Comparison of ENCODE assay signal across 22 cellular contexts in genomic region chr15:77675806-77676415, GRCh38. TPM values are rescaled to one million over a fixed set of nuclear protein-coding genes. Genes with fewer than 3 reads are reported as not detected.
DNase-seq lines count a peak whose midpoint lies in the region; ATAC-seq, FAIRE-seq and TF ChIP-seq lines count a peak whose summit lies in the region.
"Had no signal": no experiment of that assay in that cellular context is flagged by ENCODE, and none has a peak within 500 bp of the region (broad histone marks: within the 10 kb centered on the region; RNA-seq: fewer than 3 reads in every experiment).

No MANE protein-coding gene starts in this region.

- TF ChIP-seq EP300 in H1 (IDR thresholded peaks at IDR 0.05; ENCODE audit: borderline replicate concordance in 1 of 2, low read depth in 2 of 2, low read length in 2 of 2) = no peak

- no peak overlapping the region for H3K4me3 ChIP-seq in H1 (ENCODE audit: extremely low read depth in 1 of 4, insufficient read depth in 2 of 4, low read depth in 3 of 4, low read length in 4 of 4)
- H3K4me3 ChIP-seq in heart left ventricle = no peak overlapping the region
- H3K4me3 ChIP-seq: GM23338, HAP-1 had no signal

- H2AFZ ChIP-seq in H1 (ENCODE audit: low read length) = no peak overlapping the region
- H2AFZ ChIP-seq: GM23338 had no signal

- no peak overlapping the region for H2BK120ac ChIP-seq in H1 (replicated peaks; ENCODE audit: low read depth, low read length)

- H3K79me1 ChIP-seq in H1 (ENCODE audit: low read depth, low read length) = no peaks in the 10 kb centered on the region

- H3K9ac ChIP-seq in H1 (replicated peaks in 1 of 4; ENCODE audit: extremely low read depth in 1 of 4, low read depth in 3 of 4, low read length in 3 of 4) = no peak overlapping the region

- no peak overlapping the region for H4K91ac ChIP-seq in H1 (replicated peaks; ENCODE audit: insufficient read length, low read length)

- DNase-seq in H1 (ENCODE audit: low read depth in 1 of 2, low spot score in 2 of 2) = no peak
- peak in 2 of 5 donors; percentile 39 to 65 for DNase-seq in heart left ventricle
- no peak for DNase-seq in left ventricle myocardium superior
- DNase-seq in myocyte (ENCODE audit: low read depth) = peak; percentile 1
- no peak for DNase-seq in activated CD4-positive, alpha-beta T cell treated with anti-CD3 and anti-CD28 coated beads for 36 hours
- no peak for DNase-seq in activated CD4-positive, alpha-beta memory T cell treated with anti-CD3 and anti-CD28 coated beads, Interleukin-2, amount 10 ng/mL, durations not matched to agents 7 days and 5 days
- no peak for DNase-seq in NCI-H2029 (lab: John Stamatoyannopoulos, UW)
- DNase-seq in occipital lobe (lab: John Stamatoyannopoulos, UW) = no peak
- DNase-seq: C1 segment of cervical spinal cord; Calu3; CD4-positive, alpha-beta memory T cell; COR-L47; DMS53; DMS79 treated with DMSO at 0.1 percent for 48 hours; GF-D8; HFFc6 had no signal

- H3K56ac ChIP-seq in H1 (replicated peaks; ENCODE audit: insufficient read length, low read depth, low read length) = no peak overlapping the region

- H3K36me3 ChIP-seq in H1 (ENCODE audit: control insufficient read depth in 2 of 4, insufficient read depth in 4 of 4, low read length in 3 of 4) = no peaks in the 10 kb centered on the region
- H3K36me3 ChIP-seq in heart left ventricle = no peaks in the 10 kb centered on the region
- H3K36me3 ChIP-seq: HAP-1 had no signal

- H3K4me3 Mint-ChIP-seq in activated CD4-positive, alpha-beta T cell treated with anti-CD3 and anti-CD28 coated beads for 36 hours = no peak overlapping the region
- H3K4me3 Mint-ChIP-seq in activated CD4-positive, alpha-beta memory T cell treated with anti-CD3 and anti-CD28 coated beads, Interleukin-2, amount 10 ng/mL, durations not matched to agents 7 days and 5 days = no peak overlapping the region
- H3K4me3 Mint-ChIP-seq: CD4-positive, alpha-beta memory T cell; GM23338; HFFc6 had no signal

- H3K27me3 ChIP-seq in H1 (replicated peaks in 1 of 4; ENCODE audit: control insufficient read depth in 3 of 4, extremely low read depth in 1 of 4, insufficient read depth in 3 of 4, low read length in 3 of 4) = no peaks in the 10 kb centered on the region
- peaks cover 0 to 17% (median 0%) of the 10 kb centered on the region in 9 donors for H3K27me3 ChIP-seq in heart left ventricle

- TF ChIP-seq RAD21 in H1 (IDR thresholded peaks at IDR 0.05 in 1 of 2, conservative IDR thresholded peaks at IDR 0.05 in 1 of 2; ENCODE audit: low read depth in 2 of 2, low read length in 2 of 2) = no peak

- H3K36me3 Mint-ChIP-seq in activated CD4-positive, alpha-beta T cell treated with anti-CD3 and anti-CD28 coated beads for 36 hours (ENCODE audit: low read depth) = no peaks in the 10 kb centered on the region
- H3K36me3 Mint-ChIP-seq in activated CD4-positive, alpha-beta memory T cell treated with anti-CD3 and anti-CD28 coated beads, Interleukin-2, amount 10 ng/mL, durations not matched to agents 7 days and 5 days (ENCODE audit: low read depth) = no peaks in the 10 kb centered on the region
- H3K36me3 Mint-ChIP-seq: CD4-positive, alpha-beta memory T cell had no signal

- H4K8ac ChIP-seq in H1 (ENCODE audit: extremely low read depth, insufficient read depth, low read length) = peak overlapping the region; percentile 1; the same call in 1 of the 2 replicates

- no peaks in the 10 kb centered on the region for H3K23me2 ChIP-seq in H1 (ENCODE audit: low read depth, low read length)

- no peak overlapping the region for H3K4ac ChIP-seq in H1 (replicated peaks; ENCODE audit: insufficient read length, low read depth, low read length)

- intact Hi-C loops in heart left ventricle (cut with DNase I) (no loop called here), left ventricle myocardium superior (cut with micrococcal nuclease) (no loop called here)
- intact Hi-C loops in activated CD4-positive, alpha-beta T cell treated with anti-CD3 and anti-CD28 coated beads for 36 hours (cut with DNase I, micrococcal nuclease) = no loop called here

- TF ChIP-seq POLR2A in H1 (IDR thresholded peaks at IDR 0.05; ENCODE audit: control extremely low read depth in 1 of 2, low read depth in 2 of 2, low read length in 2 of 2) (no peak), heart left ventricle (IDR thresholded peaks at IDR 0.05) (no peak)

- H3K27ac ChIP-seq in H1 (ENCODE audit: low read depth, low read length) (no peak overlapping the region), heart left ventricle (peak overlapping the region in 4 of 12 donors; percentile 31 to 67 (median 46))

- 88% methylated on average over 5 of the region's 5 CpGs; no CpG with 5 or more reads in 1 of the 2 experiments for WGBS in H1 (ENCODE audit: extremely low coverage in 1 of 2, insufficient coverage in 1 of 2, insufficient read length in 1 of 2, insufficient replicate concordance in 2 of 2, low coverage in 1 of 2, low lambda C conversion rate in 2 of 2, missing lambda C conversion rate in 1 of 2), 2 experiments
- 37 to 73% (median 49%) methylated on average over 5 of the region's 5 CpGs for WGBS in heart left ventricle, 4 donors

- H3K27me3 Mint-ChIP-seq in activated CD4-positive, alpha-beta T cell treated with anti-CD3 and anti-CD28 coated beads for 36 hours = peaks cover 9% of the 10 kb centered on the region
- peaks cover 8% of the 10 kb centered on the region for H3K27me3 Mint-ChIP-seq in activated CD4-positive, alpha-beta memory T cell treated with anti-CD3 and anti-CD28 coated beads, Interleukin-2, amount 10 ng/mL, durations not matched to agents 7 days and 5 days

- no peaks in the 10 kb centered on the region for H3K79me2 ChIP-seq in H1 (ENCODE audit: control insufficient read depth in 1 of 2, insufficient read depth in 2 of 2, low read length in 2 of 2)

- H3K18ac ChIP-seq in H1 (ENCODE audit: extremely low read depth, low read length) = no peak overlapping the region

- no peak overlapping the region for H2BK20ac ChIP-seq in H1 (ENCODE audit: low read length)

- no peak overlapping the region for H4K5ac ChIP-seq in H1 (ENCODE audit: insufficient read length, low read depth, low read length)

- H3K4me2 ChIP-seq in H1 (ENCODE audit: insufficient read depth in 1 of 2, low read depth in 2 of 2, low read length in 2 of 2) = no peak overlapping the region
- H3K4me2 ChIP-seq: GM23338 had no signal

- peak; percentile 53 to 88 (median 68) for ATAC-seq in heart left ventricle
- peak; percentile 88 for ATAC-seq in left ventricle myocardium superior
- no peak for ATAC-seq in activated CD4-positive, alpha-beta T cell treated with anti-CD3 and anti-CD28 coated beads for 36 hours

- H3K14ac ChIP-seq in H1 (ENCODE audit: insufficient read length) = no peak overlapping the region

- H2BK5ac ChIP-seq in H1 (ENCODE audit: low read depth, low read length) = no peak overlapping the region

- no peak overlapping the region for H2BK12ac ChIP-seq in H1 (ENCODE audit: low read depth, low read length)

- H3K23ac ChIP-seq in H1 (ENCODE audit: insufficient read length) = no peak overlapping the region

- H3K4me1 Mint-ChIP-seq in activated CD4-positive, alpha-beta T cell treated with anti-CD3 and anti-CD28 coated beads for 36 hours = no peaks in the 10 kb centered on the region
- H3K4me1 Mint-ChIP-seq in activated CD4-positive, alpha-beta memory T cell treated with anti-CD3 and anti-CD28 coated beads, Interleukin-2, amount 10 ng/mL, durations not matched to agents 7 days and 5 days = no peaks in the 10 kb centered on the region
- H3K4me1 Mint-ChIP-seq: CD4-positive, alpha-beta memory T cell; GM23338 had no signal

- no peak overlapping the region for H3K27ac Mint-ChIP-seq in activated CD4-positive, alpha-beta T cell treated with anti-CD3 and anti-CD28 coated beads for 36 hours
- H3K27ac Mint-ChIP-seq in activated CD4-positive, alpha-beta memory T cell treated with anti-CD3 and anti-CD28 coated beads, Interleukin-2, amount 10 ng/mL, durations not matched to agents 7 days and 5 days = no peak overlapping the region
- H3K27ac Mint-ChIP-seq: CD4-positive, alpha-beta memory T cell; GM23338; HFFc6 had no signal

- H2AK5ac ChIP-seq in H1 (ENCODE audit: low read depth, low read length) = no peak overlapping the region

- POLR2A ChIA-PET in H1 (lab: Charles Lee; ENCODE audit: partially characterized antibody) = no interaction called here
- POLR2A ChIA-PET in activated CD4-positive, alpha-beta T cell treated with anti-CD3 and anti-CD28 coated beads for 36 hours (lab: Charles Lee) = no interaction called here
- POLR2A ChIA-PET in activated CD4-positive, alpha-beta memory T cell treated with anti-CD3 and anti-CD28 coated beads, Interleukin-2, amount 10 ng/mL, durations not matched to agents 7 days and 5 days (lab: Charles Lee) = no interaction called here

- no peaks in the 10 kb centered on the region for H3K9me3 Mint-ChIP-seq in activated CD4-positive, alpha-beta T cell treated with anti-CD3 and anti-CD28 coated beads for 36 hours (ENCODE audit: low read depth)
- no peaks in the 10 kb centered on the region for H3K9me3 Mint-ChIP-seq in activated CD4-positive, alpha-beta memory T cell treated with anti-CD3 and anti-CD28 coated beads, Interleukin-2, amount 10 ng/mL, durations not matched to agents 7 days and 5 days
- H3K9me3 Mint-ChIP-seq: CD4-positive, alpha-beta memory T cell; HFFc6 had no signal

- H3K9me3 ChIP-seq in H1 (ENCODE audit: insufficient read depth in 2 of 2, low read depth in 1 of 2, low read length in 1 of 2) = no peaks in the 10 kb centered on the region
- H3K9me3 ChIP-seq in heart left ventricle = no peaks in the 10 kb centered on the region
- H3K9me3 ChIP-seq: HAP-1 had no signal

- CTCF ChIA-PET in H1 (lab: Charles Lee; ENCODE audit: partially characterized antibody) = interaction anchor here (0.6 to 1.7 kb wide), 8 partner anchors 8 to 145 kb away, joined by 3 to 8 read pairs (median 3); no protein-coding TSS in a partner anchor
- CTCF ChIA-PET in activated CD4-positive, alpha-beta T cell treated with anti-CD3 and anti-CD28 coated beads for 36 hours (lab: Charles Lee) = no interaction called here
- CTCF ChIA-PET in activated CD4-positive, alpha-beta memory T cell treated with anti-CD3 and anti-CD28 coated beads, Interleukin-2, amount 10 ng/mL, durations not matched to agents 7 days and 5 days (lab: Charles Lee) = no interaction called here

- peaks cover 0 to 4% (median 0%) of the 10 kb centered on the region in 4 experiments; a peak in 3 of 7 replicates for H3K4me1 ChIP-seq in H1 (replicated peaks in 1 of 4; ENCODE audit: control insufficient read depth in 3 of 4, insufficient read depth in 4 of 4, low read length in 3 of 4)
- peaks cover 0 to 16% (median 0%) of the 10 kb centered on the region in 12 donors for H3K4me1 ChIP-seq in heart left ventricle
- H3K4me1 ChIP-seq: HAP-1 had no signal

- H4K20me1 ChIP-seq in H1 (replicated peaks in 1 of 2; ENCODE audit: control insufficient read depth in 1 of 2, insufficient read depth in 2 of 2, low read length in 2 of 2) = no peaks in the 10 kb centered on the region

- no peak for FAIRE-seq in H1 (lab: Jason Lieb, UNC)
- FAIRE-seq: GM12891, GM18507, H54 had no signal

- H2BK15ac ChIP-seq in H1 (ENCODE audit: low read length) = no peak overlapping the region

- TF ChIP-seq CTCF in H1 (IDR thresholded peaks at IDR 0.05; ENCODE audit: control extremely low read depth in 1 of 3, insufficient read depth in 1 of 3, low read depth in 1 of 3, low read length in 3 of 3) (no peak), heart left ventricle (IDR thresholded peaks at IDR 0.05) (no peak)

RNA-seq across cellular contexts. Expression of gene LINGO1, which starts 43.2 kb away (rescaled TPM):
- total RNA-seq in H1 (2021; fragmentation: NEBNext Ultra II Directional; extraction: Animal tissue kit (Norgen Biotek cat#: 25700)) = 56.4 and 57.1 TPM in 2 replicates
- polyA plus RNA-seq in H1 (2011; rRNA removed) (114 and 166 TPM in 2 replicates), heart left ventricle (1 to 10 TPM; 1.3 to 2.8 TPM)
- polyA plus RNA-seq in H1 (2011; cell fraction: cytosol; rRNA removed) = 51.3 TPM
- polyA plus RNA-seq in H1 (2011; cell fraction: nucleus; rRNA removed) = 94.7 TPM
- polyA plus RNA-seq in H1 (2012, experiment 1 of 2) = 31.6 to 91.8 TPM (median 75.5 TPM) in 4 replicates
- 55.3 TPM for polyA plus RNA-seq in H1 (2012, experiment 2 of 2)
- polyA plus RNA-seq in H1 (2013, experiment 1 of 2) = 73.3 TPM
- polyA plus RNA-seq in H1 (2013, experiment 2 of 2) = 75.1 TPM
- 33.5 and 61.7 TPM in 2 replicates for polyA minus RNA-seq in H1 (2011; rRNA and poly(A)+ RNA removed)
- 36.0 TPM for polyA minus RNA-seq in H1 (2011; cell fraction: cytosol; rRNA and poly(A)+ RNA removed)
- polyA minus RNA-seq in H1 (2011; cell fraction: nucleus; rRNA and poly(A)+ RNA removed) = 39.2 TPM
- total RNA-seq in heart left ventricle (1 to 10 TPM in 7 of 9 donors, under 1 TPM in 2; 0.49 to 4.0 (median 1.7) TPM), left ventricle myocardium superior (1.7 TPM), myocyte (not detected in 2 replicates), occipital lobe (45.7 TPM)
- 0.10 TPM for polyA plus RNA-seq in myocyte (2012)
- not detected for total RNA-seq in activated CD4-positive, alpha-beta T cell treated with anti-CD3 and anti-CD28 coated beads for 36 hours
- total RNA-seq in activated CD4-positive, alpha-beta memory T cell treated with anti-CD3 and anti-CD28 coated beads, Interleukin-2, amount 10 ng/mL, durations not matched to agents 7 days and 5 days = not detected
- total RNA-seq: Calu3; CD4-positive, alpha-beta memory T cell had no signal
- polyA plus RNA-seq: BJ; CD4-positive, alpha-beta memory T cell had no signal
